1 cellular context compared by ENCODE assay signal in the genomic region with DNA sequence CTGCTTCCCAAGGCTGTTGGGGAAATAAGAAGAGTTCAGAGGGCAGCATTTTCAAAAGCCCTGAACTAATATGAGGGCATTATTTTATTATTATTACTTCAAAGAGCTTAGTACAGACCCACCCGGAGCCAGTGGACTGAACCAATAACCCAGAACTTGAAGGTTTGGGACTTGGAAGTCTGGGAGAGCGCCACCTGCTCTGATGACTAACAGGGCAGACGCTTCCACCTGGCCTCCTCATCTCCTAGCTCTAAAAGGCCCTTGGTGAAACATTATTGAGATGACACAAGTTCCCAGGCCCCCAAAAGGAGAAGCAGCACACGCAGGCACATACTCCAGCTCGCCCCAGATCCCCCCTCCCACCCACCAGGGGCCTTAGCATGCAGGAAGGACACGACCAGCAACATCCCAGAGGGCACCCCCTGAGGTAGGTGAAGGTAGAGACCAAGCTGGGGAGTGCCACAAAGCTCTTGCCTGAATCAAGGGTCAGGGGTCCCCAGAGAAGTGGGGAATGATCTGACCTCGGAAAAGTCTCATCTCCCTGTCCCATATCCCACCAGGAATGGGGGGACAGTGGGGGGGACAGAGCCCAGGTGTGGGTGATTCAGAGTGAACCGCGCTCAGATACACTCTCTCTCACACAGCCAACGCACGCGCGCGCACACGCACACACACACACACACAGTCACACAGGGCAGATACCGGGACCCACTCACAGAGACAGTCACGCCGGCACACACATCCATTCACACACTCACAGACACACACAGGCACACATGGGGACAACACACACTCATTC.
TF ChIP-seq lines count a peak whose summit lies in the region.

No MANE protein-coding gene starts in this region.

TF ChIP-seq in GM23338, 12 proteins besides CTCF, POLR2A, EP300 and RAD21 (continued from another document):
- TF ChIP-seq, protein P1, sequence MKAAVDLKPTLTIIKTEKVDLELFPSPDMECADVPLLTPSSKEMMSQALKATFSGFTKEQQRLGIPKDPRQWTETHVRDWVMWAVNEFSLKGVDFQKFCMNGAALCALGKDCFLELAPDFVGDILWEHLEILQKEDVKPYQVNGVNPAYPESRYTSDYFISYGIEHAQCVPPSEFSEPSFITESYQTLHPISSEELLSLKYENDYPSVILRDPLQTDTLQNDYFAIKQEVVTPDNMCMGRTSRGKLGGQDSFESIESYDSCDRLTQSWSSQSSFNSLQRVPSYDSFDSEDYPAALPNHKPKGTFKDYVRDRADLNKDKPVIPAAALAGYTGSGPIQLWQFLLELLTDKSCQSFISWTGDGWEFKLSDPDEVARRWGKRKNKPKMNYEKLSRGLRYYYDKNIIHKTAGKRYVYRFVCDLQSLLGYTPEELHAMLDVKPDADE (IDR thresholded peaks at IDR 0.05), result no peak
